In the genomic region with DNA sequence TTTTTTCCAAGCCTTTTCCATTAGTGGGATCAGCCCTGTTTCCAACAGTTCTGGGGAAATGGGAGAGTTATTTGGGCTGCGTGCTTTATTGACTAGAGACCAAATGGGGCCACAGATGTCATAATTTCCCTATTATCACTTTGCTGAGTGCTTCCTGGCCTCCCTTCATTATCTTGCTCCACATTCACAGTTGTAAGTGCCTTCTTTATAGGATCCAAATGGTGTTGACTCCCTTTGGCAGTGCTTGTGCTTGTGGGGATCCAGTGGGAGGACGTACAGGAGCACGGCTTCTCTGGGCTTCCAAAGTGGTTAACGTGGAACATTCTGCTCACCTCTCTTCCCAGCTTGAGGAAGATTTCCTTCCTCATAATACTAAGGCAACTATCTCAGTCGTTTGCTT, we compare ENCODE assay signal across 29 cellular contexts.
"Had no signal": no experiment of that assay in that cellular context is flagged by ENCODE, and none has a peak within 500 bp of the region (broad histone marks: within the 10 kb centered on the region; RNA-seq: fewer than 3 reads in every experiment).

No MANE protein-coding gene starts in this region.

- H3K4me1 Mint-ChIP-seq: immature natural killer cell; naive thymus-derived CD8-positive, alpha-beta T cell had no signal

- H3K9me3 ChIP-seq: body of pancreas, gastroesophageal sphincter, lower lobe of right lung, neutrophil, right lobe of liver, testis, transverse colon had no signal

- H3K9me3 Mint-ChIP-seq: immature natural killer cell; naive thymus-derived CD8-positive, alpha-beta T cell; T-helper 1 cell treated with Interleukin-12 subunit alpha and Interleukin-12 subunit beta and Interleukin-4 antibody, amounts not matched to agents 30 μg/mL and 1 μg/mL, for 36 hours had no signal

- H3K4me1 ChIP-seq: body of pancreas, gastroesophageal sphincter, lower lobe of right lung, right lobe of liver, testis, transverse colon had no signal

- H3K27ac ChIP-seq: body of pancreas, cardiac muscle cell, coronary artery, dorsolateral prefrontal cortex, gastroesophageal sphincter, lower lobe of right lung, neutrophil, right lobe of liver, testis, transverse colon, VCaP had no signal

- DNase-seq: activated CD4-positive, alpha-beta T cell treated with anti-CD3 and anti-CD28 coated beads for 48 hours; activated CD4-positive, alpha-beta T cell treated with anti-CD3 and anti-CD28 coated beads, Interleukin-2, amount 50 U/mL, for 48 hours; activated CD8-positive, alpha-beta memory T cell treated with anti-CD3 and anti-CD28 coated beads for 24 hours; activated effector memory CD4-positive, alpha-beta T cell treated with Interleukin-2 at 50 U/mL for 16 hours; activated naive CD4-positive, alpha-beta T cell treated with Interleukin-2 at 50 U/mL for 16 hours; anterior cingulate cortex; body of pancreas; dorsolateral prefrontal cortex; effector memory CD4-positive, alpha-beta T cell; hypothalamus; immature natural killer cell; kidney; lower lobe of right lung; mesenchymal stem cell; naive thymus-derived CD8-positive, alpha-beta T cell; right lobe of liver; stimulated activated CD4-positive, alpha-beta T cell treated with anti-CD3 and anti-CD28 coated beads, Interleukin-4, amount 100 ng/mL, for 1 hour; stimulated activated naive CD8-positive, alpha-beta T cell treated with anti-CD3 and anti-CD28 coated beads, Interleukin-15, Interleukin-2, amounts not matched to agents 100 U/mL and 50 U/mL, for 24 hours; T-helper 9 cell; testis; transverse colon had no signal

- H3K36me3 ChIP-seq: cardiac muscle cell, gastroesophageal sphincter, lower lobe of right lung, neutrophil, right lobe of liver, transverse colon had no signal

- H3K4me3 ChIP-seq: body of pancreas, cardiac muscle cell, coronary artery, dorsolateral prefrontal cortex, gastroesophageal sphincter, lower lobe of right lung, right lobe of liver, testis, transverse colon had no signal

- H3K36me3 Mint-ChIP-seq: activated naive CD8-positive, alpha-beta T cell; immature natural killer cell; naive thymus-derived CD8-positive, alpha-beta T cell had no signal

- H3K4me3 Mint-ChIP-seq: activated naive CD8-positive, alpha-beta T cell; immature natural killer cell; naive thymus-derived CD8-positive, alpha-beta T cell; T-helper 1 cell treated with Interleukin-12 subunit alpha and Interleukin-12 subunit beta and Interleukin-4 antibody, amounts not matched to agents 30 μg/mL and 1 μg/mL, for 36 hours had no signal

- ATAC-seq: activated CD4-positive, CD25-positive, alpha-beta regulatory T cell treated with anti-CD3 and anti-CD28 coated beads, Interleukin-2, amount 50 U/mL, for 24 hours; body of pancreas; gastroesophageal sphincter; lower lobe of right lung; naive thymus-derived CD8-positive, alpha-beta T cell; right lobe of liver; stimulated activated naive CD8-positive, alpha-beta T cell treated with anti-CD3 and anti-CD28 coated beads, Interleukin-15, Interleukin-2, amounts not matched to agents 100 U/mL and 50 U/mL, for 24 hours had no signal

- H3K27ac Mint-ChIP-seq: activated naive CD8-positive, alpha-beta T cell; immature natural killer cell; naive thymus-derived CD8-positive, alpha-beta T cell; T-helper 1 cell treated with Interleukin-12 subunit alpha and Interleukin-12 subunit beta and Interleukin-4 antibody, amounts not matched to agents 30 μg/mL and 1 μg/mL, for 36 hours had no signal

- H3K27me3 ChIP-seq: cardiac muscle cell, gastroesophageal sphincter, neutrophil, right lobe of liver, testis, transverse colon had no signal
